In the genomic region with DNA sequence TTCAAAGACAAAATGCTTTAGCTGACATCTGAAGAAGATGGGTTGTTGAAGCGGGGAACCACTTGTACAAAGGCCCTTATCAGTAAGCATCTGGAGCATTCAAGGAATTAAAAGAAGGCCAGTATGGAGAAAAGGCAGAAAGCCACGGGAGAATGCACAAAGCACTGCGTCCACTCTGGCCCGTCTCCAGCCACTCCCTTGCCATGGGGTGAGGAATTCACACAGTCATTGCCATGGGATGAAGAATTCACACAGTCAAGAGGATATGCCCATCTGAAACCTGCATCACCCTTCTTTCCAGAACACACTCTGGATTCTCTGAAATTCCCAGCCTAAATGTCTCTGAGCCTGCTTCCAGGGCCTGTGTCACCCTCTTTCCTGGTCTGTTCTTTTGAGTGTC, we compare ENCODE assay signal across 2 cellular contexts.
TF ChIP-seq lines count a peak whose summit lies in the region.

No MANE protein-coding gene starts in this region.

TF ChIP-seq in GM23338, 12 proteins besides CTCF, POLR2A, EP300 and RAD21:
- TF ChIP-seq CREB1 (CRISPR knock-in tag; IDR thresholded peaks at IDR 0.05; ENCODE audit: low read depth) (no peak), EZH2 (IDR thresholded peaks at IDR 0.05; ENCODE audit: low read depth, unreplicated experiment) (no peak), ZNF114 (CRISPR knock-in tag; IDR thresholded peaks at IDR 0.05) (no peak), ZNF331 (CRISPR knock-in tag; IDR thresholded peaks at IDR 0.05; ENCODE audit: low read depth) (no peak), POLR2AphosphoS5 (IDR thresholded peaks at IDR 0.05; ENCODE audit: low read depth) (no peak), EZH2phosphoT487 (IDR thresholded peaks at IDR 0.05; ENCODE audit: unreplicated experiment) (no peak)
- TF ChIP-seq, protein P1, sequence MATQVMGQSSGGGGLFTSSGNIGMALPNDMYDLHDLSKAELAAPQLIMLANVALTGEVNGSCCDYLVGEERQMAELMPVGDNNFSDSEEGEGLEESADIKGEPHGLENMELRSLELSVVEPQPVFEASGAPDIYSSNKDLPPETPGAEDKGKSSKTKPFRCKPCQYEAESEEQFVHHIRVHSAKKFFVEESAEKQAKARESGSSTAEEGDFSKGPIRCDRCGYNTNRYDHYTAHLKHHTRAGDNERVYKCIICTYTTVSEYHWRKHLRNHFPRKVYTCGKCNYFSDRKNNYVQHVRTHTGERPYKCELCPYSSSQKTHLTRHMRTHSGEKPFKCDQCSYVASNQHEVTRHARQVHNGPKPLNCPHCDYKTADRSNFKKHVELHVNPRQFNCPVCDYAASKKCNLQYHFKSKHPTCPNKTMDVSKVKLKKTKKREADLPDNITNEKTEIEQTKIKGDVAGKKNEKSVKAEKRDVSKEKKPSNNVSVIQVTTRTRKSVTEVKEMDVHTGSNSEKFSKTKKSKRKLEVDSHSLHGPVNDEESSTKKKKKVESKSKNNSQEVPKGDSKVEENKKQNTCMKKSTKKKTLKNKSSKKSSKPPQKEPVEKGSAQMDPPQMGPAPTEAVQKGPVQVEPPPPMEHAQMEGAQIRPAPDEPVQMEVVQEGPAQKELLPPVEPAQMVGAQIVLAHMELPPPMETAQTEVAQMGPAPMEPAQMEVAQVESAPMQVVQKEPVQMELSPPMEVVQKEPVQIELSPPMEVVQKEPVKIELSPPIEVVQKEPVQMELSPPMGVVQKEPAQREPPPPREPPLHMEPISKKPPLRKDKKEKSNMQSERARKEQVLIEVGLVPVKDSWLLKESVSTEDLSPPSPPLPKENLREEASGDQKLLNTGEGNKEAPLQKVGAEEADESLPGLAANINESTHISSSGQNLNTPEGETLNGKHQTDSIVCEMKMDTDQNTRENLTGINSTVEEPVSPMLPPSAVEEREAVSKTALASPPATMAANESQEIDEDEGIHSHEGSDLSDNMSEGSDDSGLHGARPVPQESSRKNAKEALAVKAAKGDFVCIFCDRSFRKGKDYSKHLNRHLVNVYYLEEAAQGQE (IDR thresholded peaks at IDR 0.05; ENCODE audit: unreplicated experiment) = no peak

TF ChIP-seq in GM12891, 5 proteins besides CTCF, POLR2A, EP300 and RAD21:
- TF ChIP-seq TAF1 (IDR thresholded peaks at IDR 0.05; ENCODE audit: low read depth, low read length) (no peak), POU2F2 (IDR thresholded peaks at IDR 0.05; ENCODE audit: low read depth, low read length) (no peak), POLR2AphosphoS5 (IDR thresholded peaks at IDR 0.05; ENCODE audit: low read depth, low read length) (no peak), PAX5 (IDR thresholded peaks at IDR 0.05; ENCODE audit: insufficient read depth, low read length, severe bottlenecking) (no peak), SPI1 (IDR thresholded peaks at IDR 0.05; ENCODE audit: low read depth, low read length) (no peak)
